Comparison of ENCODE assay signal across 10 cellular contexts in the genomic region with DNA sequence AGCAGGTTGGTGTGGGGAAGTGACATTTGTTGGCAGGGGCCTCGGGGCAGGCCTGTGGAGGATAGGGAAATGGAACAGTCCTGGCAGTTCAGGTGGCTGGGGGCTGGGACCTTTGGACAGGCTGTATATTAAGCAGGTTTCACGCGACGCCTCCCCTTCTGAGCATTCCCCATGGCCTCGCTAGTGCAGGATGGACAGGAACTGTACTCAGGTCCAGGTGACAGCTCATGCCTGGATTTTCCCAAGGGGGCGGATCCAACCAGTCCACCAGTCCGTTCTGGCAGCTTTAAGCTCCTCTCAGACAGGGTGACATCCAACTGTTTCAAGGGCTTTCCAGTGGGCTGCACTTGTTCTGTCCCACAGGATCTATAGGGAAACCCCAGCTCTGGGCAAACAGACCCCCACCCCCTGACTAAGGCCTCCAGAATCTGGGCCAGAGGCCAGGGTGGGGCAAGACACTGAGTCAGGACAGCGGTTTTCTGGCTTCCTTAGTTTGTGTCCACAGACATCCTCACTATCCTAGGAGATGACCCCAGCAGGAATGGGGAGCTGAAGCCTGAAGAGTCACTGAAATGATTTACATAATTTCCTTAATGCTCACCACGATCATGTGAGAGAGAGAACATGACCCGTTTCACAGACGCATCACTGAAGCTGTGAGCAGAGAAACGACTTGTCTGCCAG. TPM values are rescaled to one million over a fixed set of nuclear protein-coding genes. Genes with fewer than 3 reads are reported as not detected.
A peak's percentile ranks its signal among the peaks of the same experiment; 100 is the strongest.
DNase-seq lines count a peak whose midpoint lies in the region; ATAC-seq and TF ChIP-seq lines count a peak whose summit lies in the region.
"Had no signal": no experiment of that assay in that cellular context is flagged by ENCODE, and none has a peak within 500 bp of the region (broad histone marks: within the 10 kb centered on the region; RNA-seq: fewer than 3 reads in every experiment).

No MANE protein-coding gene starts in this region.

- no peak overlapping the region for H3K27ac ChIP-seq in CD8-positive, alpha-beta memory T cell (ENCODE audit: low read depth, low read length)
- no peak overlapping the region for H3K27ac ChIP-seq in dorsolateral prefrontal cortex

- intact Hi-C loops in dorsolateral prefrontal cortex (cut with DNase I): loop anchor here in 1 of 2 donors (5.0 kb wide), 1 partner anchor 373 kb away; no protein-coding TSS in a partner anchor

- peak overlapping the region in 6 of 8 donors; percentile 15 to 93 (median 71) for H3K27ac Mint-ChIP-seq in CD8-positive, alpha-beta memory T cell
- peak overlapping the region; percentile 55 to 84 for H3K27ac Mint-ChIP-seq in natural killer cell treated with Interleukin-12 subunit alpha and Interleukin-12 subunit beta and Interleukin-15 and Interleukin-18, amount 100 ng/mL, for 72 hours

- no peaks in the 10 kb centered on the region for H3K27me3 ChIP-seq in CD8-positive, alpha-beta memory T cell (ENCODE audit: insufficient read depth, low read length, poor library complexity, severe bottlenecking)
- H3K27me3 ChIP-seq in dorsolateral prefrontal cortex: no peaks in the 10 kb centered on the region

- no peak for ATAC-seq in natural killer cell treated with Interleukin-12 subunit alpha and Interleukin-12 subunit beta and Interleukin-15 and Interleukin-18, amount 100 ng/mL, for 72 hours
- ATAC-seq in GM21619 (IDR thresholded peaks at IDR 0.05; ENCODE audit: unreplicated experiment): no peak

- no peaks in the 10 kb centered on the region for H3K9me3 ChIP-seq in CD8-positive, alpha-beta memory T cell (ENCODE audit: low read length)

- no peaks in the 10 kb centered on the region for H3K27me3 Mint-ChIP-seq in CD8-positive, alpha-beta memory T cell
- peaks cover 0 to 7% of the 10 kb centered on the region in 2 donors for H3K27me3 Mint-ChIP-seq in natural killer cell treated with Interleukin-12 subunit alpha and Interleukin-12 subunit beta and Interleukin-15 and Interleukin-18, amount 100 ng/mL, for 72 hours

- H3K4me3 ChIP-seq in CD8-positive, alpha-beta memory T cell (ENCODE audit: low read length): no peak overlapping the region
- no peak overlapping the region for H3K4me3 ChIP-seq in choroid plexus epithelial cell (ENCODE audit: low read depth, low read length)
- H3K4me3 ChIP-seq in dorsolateral prefrontal cortex: no peak overlapping the region

- H3K36me3 ChIP-seq in CD8-positive, alpha-beta memory T cell (ENCODE audit: insufficient read depth, low read length): no peaks in the 10 kb centered on the region

- POLR2A ChIA-PET in CD8-positive, alpha-beta memory T cell (lab: Charles Lee): no interaction called here

- CTCF ChIA-PET in CD8-positive, alpha-beta memory T cell (lab: Charles Lee): interaction anchor here (1.5 kb wide), 1 partner anchor 30 kb away, joined by 5 read pairs; no protein-coding TSS in a partner anchor

- H3K4me3 Mint-ChIP-seq in CD8-positive, alpha-beta memory T cell: peak overlapping the region in 5 of 7 donors; percentile 9 to 73 (median 45)
- peak overlapping the region; percentile 26 for H3K4me3 Mint-ChIP-seq in natural killer cell treated with Interleukin-12 subunit alpha and Interleukin-12 subunit beta and Interleukin-15 and Interleukin-18, amount 100 ng/mL, for 72 hours

- H3K4me1 ChIP-seq in CD8-positive, alpha-beta memory T cell (ENCODE audit: insufficient read depth, low read length): peaks cover 28% of the 10 kb centered on the region

- H3K9me3 Mint-ChIP-seq in CD8-positive, alpha-beta memory T cell: no peaks in the 10 kb centered on the region
- H3K9me3 Mint-ChIP-seq in natural killer cell treated with Interleukin-12 subunit alpha and Interleukin-12 subunit beta and Interleukin-15 and Interleukin-18, amount 100 ng/mL, for 72 hours: no peaks in the 10 kb centered on the region

- no peak for DNase-seq in CD8-positive, alpha-beta memory T cell
- DNase-seq in M059J (ENCODE audit: low read depth) (peak; percentile 96), choroid plexus epithelial cell (ENCODE audit: low read depth) (peak; percentile 89), dorsolateral prefrontal cortex (no peak), NCI-H1105 (lab: John Stamatoyannopoulos, UW) (no peak)
- no peak for DNase-seq in natural killer cell treated with Interleukin-12 subunit alpha and Interleukin-12 subunit beta and Interleukin-15 and Interleukin-18, amount 100 ng/mL, for 72 hours (ENCODE audit: low spot score)
- no peak for DNase-seq in stimulated activated CD8-positive, alpha-beta memory T cell treated with anti-CD3 and anti-CD28 coated beads, Interleukin-4, amount 100 ng/mL, for 48 hours
- DNase-seq: NCI-H1417 had no signal

- TF ChIP-seq CTCF in choroid plexus epithelial cell (conservative IDR thresholded peaks at IDR 0.05; ENCODE audit: low read depth, low read length) (no peak), dorsolateral prefrontal cortex (IDR thresholded peaks at IDR 0.05 in 54 of 56, conservative IDR thresholded peaks at IDR 0.05 in 2 of 56; ENCODE audit: low read depth in 1 of 56, partially characterized antibody in 56 of 56) (no peak)

- H3K4me1 Mint-ChIP-seq in CD8-positive, alpha-beta memory T cell: peaks cover 52 to 66% (median 54%) of the 10 kb centered on the region in 3 donors
- peaks cover 37 to 60% of the 10 kb centered on the region in 2 donors for H3K4me1 Mint-ChIP-seq in natural killer cell treated with Interleukin-12 subunit alpha and Interleukin-12 subunit beta and Interleukin-15 and Interleukin-18, amount 100 ng/mL, for 72 hours (ENCODE audit: low read depth in 2 of 2)

- peaks cover 0 to 4% (median 0%) of the 10 kb centered on the region in 3 donors for H3K36me3 Mint-ChIP-seq in CD8-positive, alpha-beta memory T cell
- H3K36me3 Mint-ChIP-seq in natural killer cell treated with Interleukin-12 subunit alpha and Interleukin-12 subunit beta and Interleukin-15 and Interleukin-18, amount 100 ng/mL, for 72 hours: peaks cover 5% of the 10 kb centered on the region

RNA-seq across cellular contexts. Expression of gene CSF2, which starts 20.9 kb away (rescaled TPM):
- 100 to 1,000 TPM; 393 to 409 TPM for total RNA-seq in CD8-positive, alpha-beta memory T cell
- polyA plus RNA-seq in CD8-positive, alpha-beta memory T cell: not detected
- 6.3 and 16.8 TPM in 2 replicates for total RNA-seq in M059J (2014; rRNA removed; shearing (Covaris generic))
- total RNA-seq in natural killer cell treated with Interleukin-12 subunit alpha and Interleukin-12 subunit beta and Interleukin-15 and Interleukin-18, amount 100 ng/mL, for 72 hours: 100 to 1,000 TPM in 1 of 2 donors, 10 to 100 TPM in 1; 41.4 to 125 TPM
- total RNA-seq in dorsolateral prefrontal cortex: not detected

RNA-seq across cellular contexts. Expression of gene IL3, which starts 34.1 kb away (rescaled TPM):
- total RNA-seq in CD8-positive, alpha-beta memory T cell: 10 to 100 TPM; 69.7 to 71.9 TPM
- not detected for polyA plus RNA-seq in CD8-positive, alpha-beta memory T cell
- not detected in 2 replicates for total RNA-seq in M059J (2014; rRNA removed; shearing (Covaris generic))
- total RNA-seq in natural killer cell treated with Interleukin-12 subunit alpha and Interleukin-12 subunit beta and Interleukin-15 and Interleukin-18, amount 100 ng/mL, for 72 hours: under 1 TPM in 1 of 2 donors, not detected in 1; 0.36 TPM
- total RNA-seq in dorsolateral prefrontal cortex: not detected
- total RNA-seq: mononuclear cell had no signal

Comparison
In these comparisons a context has a peak if more than half of its experiments do, and no peak if none do; other contexts are left out.
1. DNase-seq: peak in M059J (single experiment) and choroid plexus epithelial cell (single experiment); none in CD8-positive, alpha-beta memory T cell (0 of 5), natural killer cell treated with Interleukin-12 subunit alpha and Interleukin-12 subunit beta and Interleukin-15 and Interleukin-18, amount 100 ng/mL, for 72 hours (single experiment), dorsolateral prefrontal cortex (0 of 10), NCI-H1105 (single experiment) and stimulated activated CD8-positive, alpha-beta memory T cell treated with anti-CD3 and anti-CD28 coated beads, Interleukin-4, amount 100 ng/mL, for 48 hours (single experiment).
2. RNA of gene IL3, which starts 34.1 kb away (total RNA-seq): 69.7 to 71.9 TPM in CD8-positive, alpha-beta memory T cell; 0.36 TPM in natural killer cell treated with Interleukin-12 subunit alpha and Interleukin-12 subunit beta and Interleukin-15 and Interleukin-18, amount 100 ng/mL, for 72 hours, not detected in M059J and not detected in dorsolateral prefrontal cortex; every median in the first group is over 10 times any median in the second.